In the genomic region with DNA sequence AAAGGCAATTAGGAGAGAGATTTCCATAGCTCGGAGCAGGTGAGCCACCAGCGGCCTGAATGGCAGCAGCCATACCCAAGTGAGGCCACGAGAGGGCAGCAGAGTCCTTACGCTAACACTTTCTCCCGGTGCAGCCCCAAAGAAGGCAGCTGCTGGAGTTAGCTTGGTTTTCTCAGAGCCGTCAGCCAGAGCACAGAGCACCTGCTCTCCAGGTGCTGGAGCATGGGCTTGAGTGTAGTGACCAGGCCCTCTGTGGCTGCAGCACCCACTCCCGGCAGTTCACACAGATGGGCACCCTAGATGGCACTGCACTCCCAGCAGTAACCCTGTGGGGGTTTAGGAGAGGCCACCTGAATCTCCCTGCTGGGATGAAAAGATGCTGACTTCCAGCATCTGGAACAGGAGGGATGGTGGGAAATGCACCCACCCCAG, we compare ENCODE assay signal across 9 cellular contexts. TPM values are rescaled to one million over a fixed set of nuclear protein-coding genes. Genes with fewer than 3 reads are reported as not detected.
DNase-seq lines count a peak whose midpoint lies in the region; ATAC-seq and TF ChIP-seq lines count a peak whose summit lies in the region.
"Had no signal": no experiment of that assay in that cellular context is flagged by ENCODE, and none has a peak within 500 bp of the region (broad histone marks: within the 10 kb centered on the region; RNA-seq: fewer than 3 reads in every experiment).

No MANE protein-coding gene starts in this region.

- ATAC-seq in GM23338 = peak; percentile 85

- H3K4me1 Mint-ChIP-seq in Caco-2 (ENCODE audit: low read depth, unreplicated experiment) = peaks cover 17% of the 10 kb centered on the region
- H3K4me1 Mint-ChIP-seq in GM23338 = peaks cover 23% of the 10 kb centered on the region

- H3K4me3 ChIP-seq in Caco-2 (ENCODE audit: low read depth, low read length) (no peak overlapping the region), GM23338 (no peak overlapping the region), NB4 (ENCODE audit: low read depth, low read length) (no peak overlapping the region), ovary (no peak overlapping the region), tibial nerve (no peak overlapping the region)
- H3K4me3 ChIP-seq: SK-N-MC had no signal

- H3K4me1 ChIP-seq in Caco-2 = peaks cover 40% of the 10 kb centered on the region
- H3K4me1 ChIP-seq in GM23338 (ENCODE audit: insufficient read depth) = peaks cover 14% of the 10 kb centered on the region; the same call in 1 of the 2 replicates
- H3K4me1 ChIP-seq in ovary (ENCODE audit: insufficient read depth) = peaks cover 6% of the 10 kb centered on the region
- H3K4me1 ChIP-seq in tibial nerve = peaks cover 0 to 23% (median 0%) of the 10 kb centered on the region in 4 donors

- no peak for TF ChIP-seq POLR2A in NB4 (IDR thresholded peaks at IDR 0.05; ENCODE audit: extremely low read depth, insufficient read length)
- no peak for TF ChIP-seq POLR2A in ovary (IDR thresholded peaks at IDR 0.05)
- no peak for TF ChIP-seq POLR2A in tibial nerve (IDR thresholded peaks at IDR 0.05)

- CTCF ChIA-PET in Caco-2 (lab: Charles Lee) = interaction anchor here (0.6 to 5.7 kb wide), 32 partner anchors 9 to 407 kb away, joined by 3 to 341 read pairs (median 4); partner anchors contain the start of genes NUAK2 and RBBP5

- intact Hi-C loops in Caco-2 (cut with micrococcal nuclease; ENCODE audit: unreplicated experiment) = loop anchor here (1.0 to 10.0 kb wide), 4 partner anchors 11 to 211 kb away; no protein-coding TSS in a partner anchor
- intact Hi-C loops in ovary (cut with DNase I) = loop anchor here in 3 of 4 donors (1.0 to 10.0 kb wide), 5 partner anchors 52 to 254 kb away; no protein-coding TSS in a partner anchor

- TF ChIP-seq CTCF in Caco-2 (IDR thresholded peaks at IDR 0.05; ENCODE audit: insufficient read depth in 1 of 2, low read depth in 1 of 2, low read length in 1 of 2, severe bottlenecking in 1 of 2, unreplicated experiment in 1 of 2) = peak; percentile 96 to 97
- peak; percentile 93 to 99 for TF ChIP-seq CTCF in GM23338 (conservative IDR thresholded peaks at IDR 0.05; ENCODE audit: low read depth in 2 of 2)
- peak; percentile 93 for TF ChIP-seq CTCF in NB4 (IDR thresholded peaks at IDR 0.05; ENCODE audit: low read depth, low read length)
- peak; percentile 88 to 96 (median 96) for TF ChIP-seq CTCF in ovary (IDR thresholded peaks at IDR 0.05)
- TF ChIP-seq CTCF in tibial nerve (IDR thresholded peaks at IDR 0.05) = peak; percentile 95 to 98 (median 98)

- H3K36me3 ChIP-seq in Caco-2 (ENCODE audit: control insufficient read depth, insufficient read depth, low read length) (no peaks in the 10 kb centered on the region), GM23338 (ENCODE audit: insufficient read depth) (no peaks in the 10 kb centered on the region), ovary (no peaks in the 10 kb centered on the region), tibial nerve (peaks cover 0 to 35% (median 0%) of the 10 kb centered on the region in 3 donors)

- H3K27ac ChIP-seq in GM23338 (ENCODE audit: low read depth) = peak overlapping the region; percentile 83
- H3K27ac ChIP-seq in ovary = no peak overlapping the region
- peak overlapping the region in 1 of 4 donors; percentile 65 for H3K27ac ChIP-seq in tibial nerve
- H3K27ac ChIP-seq: SK-N-MC had no signal

- no peaks in the 10 kb centered on the region for H3K9me2 ChIP-seq in GM23338 (ENCODE audit: insufficient read depth)

- H3K79me2 ChIP-seq in GM23338 (replicated peaks; ENCODE audit: insufficient read depth) = no peaks in the 10 kb centered on the region

- H3K27ac Mint-ChIP-seq in Caco-2 (ENCODE audit: unreplicated experiment) (peak overlapping the region; percentile 59), GM23338 (no peak overlapping the region)

- no peaks in the 10 kb centered on the region for H3K9me3 ChIP-seq in Caco-2
- no peaks in the 10 kb centered on the region for H3K9me3 ChIP-seq in ovary
- no peaks in the 10 kb centered on the region for H3K9me3 ChIP-seq in tibial nerve

- H3K27me3 Mint-ChIP-seq in Caco-2 (ENCODE audit: insufficient read depth, unreplicated experiment) (no peaks in the 10 kb centered on the region), GM23338 (ENCODE audit: insufficient read depth, low read depth, poor library complexity) (peaks cover 11% of the 10 kb centered on the region)

- no peaks in the 10 kb centered on the region for H3K36me3 Mint-ChIP-seq in Caco-2 (ENCODE audit: insufficient read depth, unreplicated experiment)
- peaks cover 7% of the 10 kb centered on the region; the same call in 2 of the 3 replicates for H3K36me3 Mint-ChIP-seq in GM23338 (ENCODE audit: low read depth)

- DNase-seq in Caco-2 (peak; percentile 87 to 88), GM23338 (ENCODE audit: low spot score) (peak; percentile 95), NB4 (ENCODE audit: low read depth) (peak; percentile 75), SK-MEL-5 (ENCODE audit: low read depth, low spot score) (peak; percentile 79), glomerular visceral epithelial cell (ENCODE audit: extremely low spot score) (peak; percentile 85), ovary (peak; percentile 76 to 90 (median 87)), tibial nerve (ENCODE audit: low spot score in 2 of 2) (peak; percentile 73 to 88)
- peak; percentile 86 for DNase-seq in activated naive CD4-positive, alpha-beta T cell treated with Interleukin-2 at 50 U/mL for 16 hours

- in situ Hi-C loops in SK-MEL-5 (cut with HindIII; ENCODE audit: low pct_unique_long_range_greater_than_20kb, low sequenced_read_pairs) = no loop called here

- no peak for TF ChIP-seq EP300 in ovary (IDR thresholded peaks at IDR 0.05)
- no peak for TF ChIP-seq EP300 in tibial nerve (IDR thresholded peaks at IDR 0.05)

- BruUV-seq in Caco-2 (replicated peaks; lab: Mats Ljungman, UMichigan) = no TSS peak

- H3K4me2 ChIP-seq in GM23338 = peak overlapping the region; percentile 21; the same call in 1 of the 2 replicates

- POLR2A ChIA-PET in Caco-2 (lab: Charles Lee) = interaction anchor here (0.5 to 2.0 kb wide), 9 partner anchors 11 to 357 kb away, joined by 3 to 12 read pairs (median 5); partner anchors contain the start of gene NUAK2

- H3K27me3 ChIP-seq in Caco-2 (replicated peaks; ENCODE audit: control insufficient read depth, insufficient read depth, low read length) (no peaks in the 10 kb centered on the region), GM23338 (ENCODE audit: insufficient read depth) (no peaks in the 10 kb centered on the region), ovary (no peaks in the 10 kb centered on the region), tibial nerve (no peaks in the 10 kb centered on the region)

- H3K4me3 Mint-ChIP-seq in Caco-2 (ENCODE audit: unreplicated experiment) = no peak overlapping the region
- no peak overlapping the region for H3K4me3 Mint-ChIP-seq in GM23338

- 8 to 11% (median 11%) methylated on average over 7 of the region's 7 CpGs for whole genome bisulfite sequencing in ovary, 3 donors
- WGBS in tibial nerve, 2 donors = 7 to 9% methylated on average over 4 to 7 of the region's 7 CpGs

- H3K9me3 Mint-ChIP-seq in Caco-2 (ENCODE audit: unreplicated experiment) (no peaks in the 10 kb centered on the region), GM23338 (no peaks in the 10 kb centered on the region)

- no peak overlapping the region for H2AFZ ChIP-seq in GM23338

- H3F3A ChIP-seq in GM23338 (replicated peaks; ENCODE audit: low read depth) = peaks cover 6% of the 10 kb centered on the region; the same call in 1 of the 2 replicates

- H4K20me1 ChIP-seq in GM23338 (replicated peaks; ENCODE audit: insufficient read depth) = no peaks in the 10 kb centered on the region

RNA-seq across cellular contexts. Expression of gene TMCC2, which starts 45.8 kb away (rescaled TPM):
- 0.60 and 0.91 TPM in 2 replicates for total RNA-seq in Caco-2 (2022)
- total RNA-seq in GM23338 (2014; rRNA removed; shearing (Covaris generic)) = 9.9 and 11.8 TPM in 2 replicates
- 2.6 and 3.1 TPM in 2 replicates for polyA plus RNA-seq in GM23338 (2016; fragmentation: Nextera tagmentation; extraction: Ambion mirVana)
- total RNA-seq in SK-MEL-5 (2014; rRNA removed; shearing (Covaris generic)) = 22.1 and 26.5 TPM in 2 replicates
- polyA plus RNA-seq in SK-MEL-5 (2015; cell fraction: cytosol; rRNA removed) = 21.4 and 31.7 TPM in 2 replicates
- polyA plus RNA-seq in SK-MEL-5 (2015; cell fraction: nucleus; rRNA removed) = 17.6 and 26.0 TPM in 2 replicates
- total RNA-seq in ovary = 10 to 100 TPM in 1 of 7 donors, 1 to 10 TPM in 6; 2.6 to 10.1 (median 7.8) TPM
- 10 to 100 TPM in 1 of 2 donors, 1 to 10 TPM in 1; 2.3 to 11.0 TPM for polyA plus RNA-seq in ovary
- total RNA-seq in tibial nerve = 1 to 10 TPM; 2.4 to 4.8 (median 2.7) TPM

RNA-seq across cellular contexts. Expression of gene NUAK2, which starts 48.0 kb away (rescaled TPM):
- total RNA-seq in Caco-2 (2022) (25.7 and 27.0 TPM in 2 replicates), ovary (10 to 100 TPM in 1 of 7 donors, 1 to 10 TPM in 6; 2.7 to 53.2 (median 3.7) TPM), tibial nerve (1 to 10 TPM in 3 of 4 donors, under 1 TPM in 1; 0.60 to 5.3 (median 2.7) TPM)
- 10.4 and 15.3 TPM in 2 replicates for total RNA-seq in GM23338 (2014; rRNA removed; shearing (Covaris generic))
- polyA plus RNA-seq in GM23338 (2016; fragmentation: Nextera tagmentation; extraction: Ambion mirVana) (7.7 and 7.8 TPM in 2 replicates), ovary (1 to 10 TPM; 1.2 to 1.5 TPM)
- total RNA-seq in SK-MEL-5 (2014; rRNA removed; shearing (Covaris generic)) = 0.13 and 0.55 TPM in 2 replicates
- 0.61 and 1.1 TPM in 2 replicates for polyA plus RNA-seq in SK-MEL-5 (2015; cell fraction: cytosol; rRNA removed)
- 0.54 TPM in 1 of 2 replicates, not detected in the other for polyA plus RNA-seq in SK-MEL-5 (2015; cell fraction: nucleus; rRNA removed)
